Comparison of ENCODE assay signal across 11 cellular contexts in the genomic region with DNA sequence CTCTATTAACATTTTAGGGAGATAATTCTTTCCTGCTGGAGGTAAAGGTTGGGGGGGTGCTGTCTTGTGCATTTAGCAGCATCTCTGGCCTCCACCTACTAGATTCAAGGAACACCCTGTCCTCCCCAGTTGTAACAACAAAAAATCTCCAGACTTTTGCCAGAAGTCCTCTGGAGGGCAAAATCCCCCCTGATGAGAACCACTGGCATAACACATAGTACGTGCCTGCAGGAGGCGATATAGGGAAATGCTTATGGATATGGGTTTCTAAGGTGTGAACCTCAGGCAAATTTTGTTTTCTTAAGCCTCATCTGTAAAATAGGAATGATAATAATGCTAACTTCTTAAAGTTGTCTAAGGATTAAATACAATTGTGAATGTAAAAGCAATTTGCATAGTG. TPM values are rescaled to one million over a fixed set of nuclear protein-coding genes. Genes with fewer than 3 reads are reported as not detected.
DNase-seq lines count a peak whose midpoint lies in the region; ATAC-seq and TF ChIP-seq lines count a peak whose summit lies in the region.
"Had no signal": no experiment of that assay in that cellular context is flagged by ENCODE, and none has a peak within 500 bp of the region (broad histone marks: within the 10 kb centered on the region; RNA-seq: fewer than 3 reads in every experiment).

No MANE protein-coding gene starts in this region.

- H3K27ac Mint-ChIP-seq in HFFc6 (peak overlapping the region; percentile 97; the same call in 1 of the 2 replicates), osteocyte (ENCODE audit: unreplicated experiment) (no peak overlapping the region)
- no peak overlapping the region for H3K27ac Mint-ChIP-seq in activated T-helper 17 cell treated with anti-CD3 and anti-CD28 coated beads, Interleukin-2, amount 50 U/mL, for 72 hours

- H3K4me3 Mint-ChIP-seq in HFFc6 (peak overlapping the region; percentile 91), osteocyte (ENCODE audit: unreplicated experiment) (no peak overlapping the region)
- H3K4me3 Mint-ChIP-seq in activated T-helper 17 cell treated with anti-CD3 and anti-CD28 coated beads, Interleukin-2, amount 50 U/mL, for 72 hours, result peak overlapping the region; percentile 92

- H3K9me2 ChIP-seq in SK-N-SH, result no peaks in the 10 kb centered on the region

- TF ChIP-seq POLR2A in testis (IDR thresholded peaks at IDR 0.05), result no peak

- intact Hi-C loops in testis (cut with DNase I; ENCODE audit: low total_unique reads), result no loop called here

- H3K9me3 ChIP-seq in SK-N-SH (no peaks in the 10 kb centered on the region), testis (no peaks in the 10 kb centered on the region)
- H3K9me3 ChIP-seq: vagina had no signal

- H2AFZ ChIP-seq in SK-N-SH (ENCODE audit: low read depth), result no peak overlapping the region

- POLR2A ChIA-PET in SK-N-SH (lab: Yijun Ruan, JAX), result no interaction called here

- peaks cover 3% of the 10 kb centered on the region; the same call in 1 of the 2 replicates for H4K20me1 ChIP-seq in SK-N-SH (ENCODE audit: insufficient read depth)

- H3K27me3 Mint-ChIP-seq in HFFc6 (ENCODE audit: insufficient read depth) (peaks cover 5% of the 10 kb centered on the region), osteocyte (ENCODE audit: unreplicated experiment) (peaks cover 15% of the 10 kb centered on the region)
- H3K27me3 Mint-ChIP-seq in activated T-helper 17 cell treated with anti-CD3 and anti-CD28 coated beads, Interleukin-2, amount 50 U/mL, for 72 hours, result no peaks in the 10 kb centered on the region

- DNase-seq in SK-N-SH (no peak), HFFc6 (no peak), osteocyte (ENCODE audit: extremely low spot score, unreplicated experiment) (no peak), testis (no peak), NCI-H1436 (lab: John Stamatoyannopoulos, UW) (no peak)
- DNase-seq: occipital lobe, T1000 had no signal

- WGBS in SK-N-SH (ENCODE audit: low lambda C conversion rate), result 98% methylated on average over 2 of the region's 2 CpGs
- WGBS in testis, 2 donors, result 81 to 86% methylated on average over 2 of the region's 2 CpGs

- H3F3A ChIP-seq in SK-N-SH (replicated peaks; ENCODE audit: insufficient read depth), result no peaks in the 10 kb centered on the region

- TF ChIP-seq RAD21 in SK-N-SH (IDR thresholded peaks at IDR 0.05; ENCODE audit: low read length), result no peak

- H3K79me2 ChIP-seq in SK-N-SH (ENCODE audit: insufficient read depth), result peaks cover 24% of the 10 kb centered on the region

- no peak overlapping the region for H3K27ac ChIP-seq in SK-N-SH (ENCODE audit: low read depth in 2 of 2, low read length in 1 of 2)
- H3K27ac ChIP-seq in testis, result no peak overlapping the region

- H3K27me3 ChIP-seq in SK-N-SH (ENCODE audit: insufficient read depth) (no peaks in the 10 kb centered on the region), testis (no peaks in the 10 kb centered on the region)
- H3K27me3 ChIP-seq: vagina had no signal

- H3K9me3 Mint-ChIP-seq in HFFc6 (no peaks in the 10 kb centered on the region), osteocyte (ENCODE audit: unreplicated experiment) (no peaks in the 10 kb centered on the region)
- no peaks in the 10 kb centered on the region for H3K9me3 Mint-ChIP-seq in activated T-helper 17 cell treated with anti-CD3 and anti-CD28 coated beads, Interleukin-2, amount 50 U/mL, for 72 hours

- no peak for TF ChIP-seq EP300 in SK-N-SH (IDR thresholded peaks at IDR 0.05; ENCODE audit: borderline replicate concordance in 1 of 2, low read depth in 1 of 2, low read length in 1 of 2)

- no peak overlapping the region for H3K4me2 ChIP-seq in SK-N-SH

- H3K4me3 ChIP-seq in SK-N-SH (ENCODE audit: low read depth in 2 of 2, low read length in 1 of 2), result no peak overlapping the region
- H3K4me3 ChIP-seq in testis, result no peak overlapping the region

- no peak for ATAC-seq in SK-N-SH treated with all-trans-retinoic acid at 6 μM for 48 hours
- no peak for ATAC-seq in activated T-helper 17 cell treated with anti-CD3 and anti-CD28 coated beads, Interleukin-2, amount 50 U/mL, for 72 hours (replicated peaks)
- ATAC-seq in HG02678 (IDR thresholded peaks at IDR 0.05; ENCODE audit: unreplicated experiment), result no peak

- CTCF ChIA-PET in SK-N-SH (lab: Yijun Ruan, JAX), result interaction anchor here (0.6 to 6.8 kb wide), 18 partner anchors 11 to 171 kb away, joined by 3 to 69 read pairs (median 4); no protein-coding TSS in a partner anchor

- H3K36me3 Mint-ChIP-seq in HFFc6 (ENCODE audit: low read depth) (peaks cover 11% of the 10 kb centered on the region; the same call in 1 of the 2 replicates), osteocyte (ENCODE audit: unreplicated experiment) (no peaks in the 10 kb centered on the region)
- H3K36me3 Mint-ChIP-seq in activated T-helper 17 cell treated with anti-CD3 and anti-CD28 coated beads, Interleukin-2, amount 50 U/mL, for 72 hours (ENCODE audit: low read depth), result peaks cover 15% of the 10 kb centered on the region

- no peak overlapping the region for H3K9ac ChIP-seq in SK-N-SH

- peaks cover 53% of the 10 kb centered on the region for H3K4me1 Mint-ChIP-seq in HFFc6 (ENCODE audit: low read depth)
- H3K4me1 Mint-ChIP-seq in activated T-helper 17 cell treated with anti-CD3 and anti-CD28 coated beads, Interleukin-2, amount 50 U/mL, for 72 hours, result peaks cover 19% of the 10 kb centered on the region
- peaks cover 27% of the 10 kb centered on the region for H3K4me1 Mint-ChIP-seq in osteocyte (ENCODE audit: unreplicated experiment)

- TF ChIP-seq CTCF in SK-N-SH (IDR thresholded peaks at IDR 0.05) (peak; percentile 61), HFFc6 (IDR thresholded peaks at IDR 0.05) (peak; percentile 74), osteocyte (IDR thresholded peaks at IDR 0.05) (peak; percentile 27), testis (IDR thresholded peaks at IDR 0.05) (no peak)

- H3K36me3 ChIP-seq in SK-N-SH (replicated peaks in 1 of 2; ENCODE audit: control insufficient read depth in 1 of 2, insufficient read depth in 2 of 2, low read length in 1 of 2), result no peaks in the 10 kb centered on the region
- no peaks in the 10 kb centered on the region for H3K36me3 ChIP-seq in testis (ENCODE audit: low read depth, missing control alignments)
- H3K36me3 ChIP-seq: vagina had no signal

- peaks cover 8 to 24% of the 10 kb centered on the region in 2 experiments; a peak in 2 of 4 replicates for H3K4me1 ChIP-seq in SK-N-SH (ENCODE audit: control insufficient read depth in 1 of 2, insufficient read depth in 2 of 2, low read depth in 1 of 2, low read length in 1 of 2)
- peaks cover 13% of the 10 kb centered on the region for H3K4me1 ChIP-seq in testis

TF ChIP-seq in SK-N-SH, 30 proteins besides CTCF, POLR2A, EP300 and RAD21:
- no peak for TF ChIP-seq NFIC (IDR thresholded peaks at IDR 0.05; ENCODE audit: borderline replicate concordance)
- no peak for TF ChIP-seq CHD2 (IDR thresholded peaks at IDR 0.05; ENCODE audit: low read length, partially characterized antibody)
- peak; percentile 14; the same call in 1 of the 2 replicates for TF ChIP-seq SMC3 (IDR thresholded peaks at IDR 0.05; ENCODE audit: low read depth, low read length)

TF ChIP-seq in SK-N-SH treated with all-trans-retinoic acid at 6 μM for 48 hours, 23 proteins besides CTCF, POLR2A, EP300 and RAD21 (continues in another document):
- TF ChIP-seq, protein P1, sequence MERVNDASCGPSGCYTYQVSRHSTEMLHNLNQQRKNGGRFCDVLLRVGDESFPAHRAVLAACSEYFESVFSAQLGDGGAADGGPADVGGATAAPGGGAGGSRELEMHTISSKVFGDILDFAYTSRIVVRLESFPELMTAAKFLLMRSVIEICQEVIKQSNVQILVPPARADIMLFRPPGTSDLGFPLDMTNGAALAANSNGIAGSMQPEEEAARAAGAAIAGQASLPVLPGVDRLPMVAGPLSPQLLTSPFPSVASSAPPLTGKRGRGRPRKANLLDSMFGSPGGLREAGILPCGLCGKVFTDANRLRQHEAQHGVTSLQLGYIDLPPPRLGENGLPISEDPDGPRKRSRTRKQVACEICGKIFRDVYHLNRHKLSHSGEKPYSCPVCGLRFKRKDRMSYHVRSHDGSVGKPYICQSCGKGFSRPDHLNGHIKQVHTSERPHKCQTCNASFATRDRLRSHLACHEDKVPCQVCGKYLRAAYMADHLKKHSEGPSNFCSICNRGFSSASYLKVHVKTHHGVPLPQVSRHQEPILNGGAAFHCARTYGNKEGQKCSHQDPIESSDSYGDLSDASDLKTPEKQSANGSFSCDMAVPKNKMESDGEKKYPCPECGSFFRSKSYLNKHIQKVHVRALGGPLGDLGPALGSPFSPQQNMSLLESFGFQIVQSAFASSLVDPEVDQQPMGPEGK (CRISPR knock-in tag; IDR thresholded peaks at IDR 0.05; ENCODE audit: borderline replicate concordance), result no peak
- no peak for TF ChIP-seq ISL1 (CRISPR knock-in tag; IDR thresholded peaks at IDR 0.05)
- TF ChIP-seq, protein P2, sequence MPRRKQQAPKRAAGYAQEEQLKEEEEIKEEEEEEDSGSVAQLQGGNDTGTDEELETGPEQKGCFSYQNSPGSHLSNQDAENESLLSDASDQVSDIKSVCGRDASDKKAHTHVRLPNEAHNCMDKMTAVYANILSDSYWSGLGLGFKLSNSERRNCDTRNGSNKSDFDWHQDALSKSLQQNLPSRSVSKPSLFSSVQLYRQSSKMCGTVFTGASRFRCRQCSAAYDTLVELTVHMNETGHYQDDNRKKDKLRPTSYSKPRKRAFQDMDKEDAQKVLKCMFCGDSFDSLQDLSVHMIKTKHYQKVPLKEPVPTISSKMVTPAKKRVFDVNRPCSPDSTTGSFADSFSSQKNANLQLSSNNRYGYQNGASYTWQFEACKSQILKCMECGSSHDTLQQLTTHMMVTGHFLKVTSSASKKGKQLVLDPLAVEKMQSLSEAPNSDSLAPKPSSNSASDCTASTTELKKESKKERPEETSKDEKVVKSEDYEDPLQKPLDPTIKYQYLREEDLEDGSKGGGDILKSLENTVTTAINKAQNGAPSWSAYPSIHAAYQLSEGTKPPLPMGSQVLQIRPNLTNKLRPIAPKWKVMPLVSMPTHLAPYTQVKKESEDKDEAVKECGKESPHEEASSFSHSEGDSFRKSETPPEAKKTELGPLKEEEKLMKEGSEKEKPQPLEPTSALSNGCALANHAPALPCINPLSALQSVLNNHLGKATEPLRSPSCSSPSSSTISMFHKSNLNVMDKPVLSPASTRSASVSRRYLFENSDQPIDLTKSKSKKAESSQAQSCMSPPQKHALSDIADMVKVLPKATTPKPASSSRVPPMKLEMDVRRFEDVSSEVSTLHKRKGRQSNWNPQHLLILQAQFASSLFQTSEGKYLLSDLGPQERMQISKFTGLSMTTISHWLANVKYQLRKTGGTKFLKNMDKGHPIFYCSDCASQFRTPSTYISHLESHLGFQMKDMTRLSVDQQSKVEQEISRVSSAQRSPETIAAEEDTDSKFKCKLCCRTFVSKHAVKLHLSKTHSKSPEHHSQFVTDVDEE (CRISPR knock-in tag; IDR thresholded peaks at IDR 0.05), result no peak
- no peak for TF ChIP-seq ZFP30 (CRISPR knock-in tag; IDR thresholded peaks at IDR 0.05)

RNA-seq across cellular contexts. Expression of a gene that starts 2.9 kb away (rescaled TPM):
- polyA plus RNA-seq in SK-N-SH (2012; rRNA removed) (22.6 and 23.2 TPM in 2 replicates), testis (ENCODE audit: insufficient read depth, low read depth, low replicate concordance) (5.6 TPM)
- 19.3 and 20.5 TPM in 2 replicates for polyA plus RNA-seq in SK-N-SH (2012; cell fraction: cytosol; rRNA removed)
- polyA plus RNA-seq in SK-N-SH (2012; cell fraction: nucleus; rRNA removed), result 53.0 and 90.2 TPM in 2 replicates
- total RNA-seq in HFFc6 (2021; fragmentation: NEBNext Ultra II Directional; extraction: Animal tissue kit (Norgen Biotek cat#: 25700)), result 10 to 100 TPM; 49.7 to 68.8 (median 63.2) TPM
- 10 to 100 TPM; 57.6 to 70.6 TPM for total RNA-seq in activated T-helper 17 cell treated with anti-CD3 and anti-CD28 coated beads, Interleukin-2, amount 50 U/mL, for 72 hours
- total RNA-seq in osteocyte (7.7 and 8.0 TPM in 2 replicates), testis (1 to 10 TPM; 6.9 to 9.4 TPM)

Comparison
In these comparisons a context has a peak if more than half of its experiments do, and no peak if none do; other contexts are left out.
1. CTCF ChIP-seq: peak in SK-N-SH (single experiment), HFFc6 (single experiment) and osteocyte (single experiment); none in testis (0 of 3).